ENCODE assay signal across 20 cellular contexts in genomic region chr3:126184465-126185000, GRCh38. TPM values are rescaled to one million over a fixed set of nuclear protein-coding genes. Genes with fewer than 3 reads are reported as not detected.
DNase-seq lines count a peak whose midpoint lies in the region; ATAC-seq, FAIRE-seq and TF ChIP-seq lines count a peak whose summit lies in the region.
"Had no signal": no experiment of that assay in that cellular context is flagged by ENCODE, and none has a peak within 500 bp of the region (broad histone marks: within the 10 kb centered on the region; RNA-seq: fewer than 3 reads in every experiment).

No MANE protein-coding gene starts in this region.

- FAIRE-seq in K562 (lab: Jason Lieb, UNC): no peak
- FAIRE-seq in GM12891 (lab: Jason Lieb, UNC): no peak
- FAIRE-seq: A204.1, HTR-8/SVneo had no signal

- H3K4me2 ChIP-seq in K562 (ENCODE audit: insufficient read depth, low read length): no peak overlapping the region
- no peak overlapping the region for H3K4me2 ChIP-seq in PC-3 (ENCODE audit: low read length)
- H3K4me2 ChIP-seq: BLaER1 had no signal

- no peaks in the 10 kb centered on the region for H3K4me1 Mint-ChIP-seq in Caco-2 (ENCODE audit: low read depth, unreplicated experiment)

- H3K27ac ChIP-seq in K562 (ENCODE audit: extremely low read depth, low read depth, low read length) (no peak overlapping the region), ovary (peak overlapping the region in 1 of 2 donors; percentile 37), PC-3 (ENCODE audit: low read length) (no peak overlapping the region)
- H3K27ac ChIP-seq: BLaER1 had no signal

- no peak overlapping the region for H3K4me3 Mint-ChIP-seq in Caco-2 (ENCODE audit: unreplicated experiment)
- H3K4me3 Mint-ChIP-seq: CD8-positive, alpha-beta T cell; HFFc6 had no signal

- in situ Hi-C loops in K562 (cut with MboI): no loop called here

- H4K20me1 ChIP-seq in K562 (replicated peaks; ENCODE audit: control insufficient read depth, insufficient read depth, low read length): no peaks in the 10 kb centered on the region
- H4K20me1 ChIP-seq in PC-3 (ENCODE audit: low read length): no peaks in the 10 kb centered on the region
- H4K20me1 ChIP-seq: BLaER1 had no signal

- no peaks in the 10 kb centered on the region for H3F3A ChIP-seq in PC-3 (ENCODE audit: low read length, unreplicated experiment)

- no peak overlapping the region for H2AFZ ChIP-seq in K562 (ENCODE audit: low read depth, low read length)
- H2AFZ ChIP-seq in PC-3 (ENCODE audit: low read length): no peak overlapping the region

- H3K4me3 ChIP-seq in Caco-2 (ENCODE audit: low read depth, low read length) (no peak overlapping the region), K562 (no peak overlapping the region), ovary (no peak overlapping the region), PC-3 (ENCODE audit: low read length) (no peak overlapping the region)
- H3K4me3 ChIP-seq: BLaER1 had no signal

- H3K27ac Mint-ChIP-seq in Caco-2 (ENCODE audit: unreplicated experiment): peak overlapping the region; percentile 13
- H3K27ac Mint-ChIP-seq: CD8-positive, alpha-beta T cell; HFFc6 had no signal

- H3K9me3 Mint-ChIP-seq in Caco-2 (ENCODE audit: unreplicated experiment): peaks cover 9% of the 10 kb centered on the region
- H3K9me3 Mint-ChIP-seq: CD8-positive, alpha-beta T cell; HFFc6 had no signal

- H3K27me3 ChIP-seq in Caco-2 (replicated peaks; ENCODE audit: control insufficient read depth, insufficient read depth, low read length): no peaks in the 10 kb centered on the region
- peaks cover 0 to 9% of the 10 kb centered on the region in 2 experiments; a peak in 2 of 5 replicates for H3K27me3 ChIP-seq in K562 (ENCODE audit: control insufficient read depth in 2 of 2, insufficient read depth in 2 of 2, low read length in 2 of 2)
- H3K27me3 ChIP-seq in ovary: no peaks in the 10 kb centered on the region
- no peaks in the 10 kb centered on the region for H3K27me3 ChIP-seq in PC-3 (ENCODE audit: low read length)
- H3K27me3 ChIP-seq: BLaER1 had no signal

- BruUV-seq in Caco-2 (replicated peaks; lab: Mats Ljungman, UMichigan) (no TSS peak), K562 (replicated peaks; lab: Mats Ljungman, UMichigan) (no TSS peak), PC-3 (replicated peaks; lab: Mats Ljungman, UMichigan) (no TSS peak)

- CTCF ChIA-PET in Caco-2 (lab: Charles Lee) (no interaction called here), K562 (lab: Yijun Ruan, JAX; ENCODE audit: low intra/inter-chr PET ratio) (no interaction called here), PC-3 (lab: Charles Lee) (no interaction called here)

- DNase-seq in Caco-2 (no peak), K562 (ENCODE audit: extremely low read depth in 1 of 4, low spot score in 3 of 4) (no peak), kidney tubule cell (ENCODE audit: low spot score) (peak; percentile 45), ovary (peak in 4 of 5 donors; percentile 30 to 57 (median 52)), GM12891 (ENCODE audit: insufficient read length, low spot score) (no peak), PC-3 (no peak)
- DNase-seq: CD8-positive, alpha-beta T cell; DMS79 treated with DMSO at 0.1 percent for 48 hours; H7; HFFc6; NCI-H1092 treated with DMSO at 0.1 percent for 48 hours; NCI-H748 treated with DMSO at 0.1 percent for 48 hours; RPMI8226; SIG-M5 had no signal

- H3K9me1 ChIP-seq in K562 (ENCODE audit: control insufficient read depth, insufficient read depth, low read length): no peaks in the 10 kb centered on the region

- no peak for TF ChIP-seq CTCF in Caco-2 (IDR thresholded peaks at IDR 0.05; ENCODE audit: insufficient read depth in 1 of 2, low read depth in 1 of 2, low read length in 1 of 2, severe bottlenecking in 1 of 2, unreplicated experiment in 1 of 2)
- no peak for TF ChIP-seq CTCF in K562 (IDR thresholded peaks at IDR 0.05 in 2 of 3, conservative IDR thresholded peaks at IDR 0.05 in 1 of 3; ENCODE audit: insufficient read depth in 2 of 3, low read depth in 1 of 3, low read length in 3 of 3)
- no peak for TF ChIP-seq CTCF in ovary (IDR thresholded peaks at IDR 0.05)
- no peak for TF ChIP-seq CTCF in PC-3 (conservative IDR thresholded peaks at IDR 0.05; ENCODE audit: low read depth, low read length)

- H3K36me3 Mint-ChIP-seq in Caco-2 (ENCODE audit: insufficient read depth, unreplicated experiment): no peaks in the 10 kb centered on the region
- H3K36me3 Mint-ChIP-seq: CD8-positive, alpha-beta T cell had no signal

- intact Hi-C loops in Caco-2 (cut with micrococcal nuclease; ENCODE audit: unreplicated experiment) (no loop called here), K562 (cut with micrococcal nuclease) (no loop called here), ovary (cut with DNase I) (no loop called here), PC-3 (cut with micrococcal nuclease) (no loop called here)

- ATAC-seq in K562: no peak
- ATAC-seq in GM19452 (IDR thresholded peaks at IDR 0.05; ENCODE audit: unreplicated experiment): no peak
- no peak for ATAC-seq in PC-3
- no peak for ATAC-seq in HG03139 (IDR thresholded peaks at IDR 0.05; ENCODE audit: unreplicated experiment)
- ATAC-seq: CD8-positive, alpha-beta T cell; SK-N-SH treated with all-trans-retinoic acid at 6 μM for 48 hours had no signal

- no peaks in the 10 kb centered on the region for H3K4me1 ChIP-seq in Caco-2
- no peaks in the 10 kb centered on the region; a peak in 1 of 5 replicates for H3K4me1 ChIP-seq in K562 (replicated peaks in 1 of 2; ENCODE audit: control insufficient read depth in 2 of 2, insufficient read depth in 2 of 2, low read length in 2 of 2)
- H3K4me1 ChIP-seq in ovary (ENCODE audit: insufficient read depth): peaks cover 11% of the 10 kb centered on the region
- H3K4me1 ChIP-seq in PC-3 (ENCODE audit: insufficient read depth, low read length): no peaks in the 10 kb centered on the region
- H3K4me1 ChIP-seq: BLaER1 had no signal

- peaks cover 7% of the 10 kb centered on the region for H3K27me3 Mint-ChIP-seq in Caco-2 (ENCODE audit: insufficient read depth, unreplicated experiment)

- POLR2A ChIA-PET in Caco-2 (lab: Charles Lee): no interaction called here
- POLR2A ChIA-PET in K562 (lab: Yijun Ruan, JAX): interaction anchor here (0.7 kb wide), 1 partner anchor 239 kb away, joined by 3 read pairs; no protein-coding TSS in a partner anchor
- POLR2A ChIA-PET in PC-3 (lab: Charles Lee; ENCODE audit: unreplicated experiment): no interaction called here

- TF ChIP-seq POLR2A in K562 (conservative IDR thresholded peaks at IDR 0.05) (no peak), ovary (IDR thresholded peaks at IDR 0.05) (no peak), GM12891 (IDR thresholded peaks at IDR 0.05; ENCODE audit: low read depth, low read length) (no peak)

- no peak for TF ChIP-seq RAD21 in K562 (CRISPR knock-in tag; conservative IDR thresholded peaks at IDR 0.05 in 1 of 2, IDR thresholded peaks at IDR 0.05 in 1 of 2)

- WGBS in K562 (ENCODE audit: insufficient coverage, low coverage, missing lambda C conversion rate): 6% methylated on average over 6 of the region's 6 CpGs
- 34 to 55% (median 50%) methylated on average over 6 of the region's 6 CpGs for WGBS in ovary, 3 donors

- no peak for TF ChIP-seq EP300 in K562 (IDR thresholded peaks at IDR 0.05; ENCODE audit: low read length)
- TF ChIP-seq EP300 in ovary (IDR thresholded peaks at IDR 0.05): no peak

- H3K9ac ChIP-seq in K562 (ENCODE audit: insufficient read depth in 1 of 2, low read depth in 2 of 2, low read length in 2 of 2) (no peak overlapping the region), PC-3 (ENCODE audit: low read length) (no peak overlapping the region)
- H3K9ac ChIP-seq: BLaER1 had no signal

- H3K9me3 ChIP-seq in Caco-2: no peaks in the 10 kb centered on the region
- no peaks in the 10 kb centered on the region for H3K9me3 ChIP-seq in K562 (replicated peaks; ENCODE audit: control insufficient read depth, insufficient read depth, low read depth, low read length)
- no peaks in the 10 kb centered on the region for H3K9me3 ChIP-seq in ovary
- H3K9me3 ChIP-seq in PC-3 (ENCODE audit: low read length): no peaks in the 10 kb centered on the region

- H3K36me3 ChIP-seq in Caco-2 (ENCODE audit: control insufficient read depth, insufficient read depth, low read length) (no peaks in the 10 kb centered on the region), K562 (ENCODE audit: control insufficient read depth, insufficient read depth, low read length) (no peaks in the 10 kb centered on the region), ovary (no peaks in the 10 kb centered on the region), PC-3 (ENCODE audit: low read depth, low read length) (no peaks in the 10 kb centered on the region)
- H3K36me3 ChIP-seq: BLaER1 had no signal

- no peaks in the 10 kb centered on the region for H3K9me2 ChIP-seq in PC-3 (replicated peaks; ENCODE audit: low read length)

- H3K79me2 ChIP-seq in K562 (ENCODE audit: control insufficient read depth, insufficient read depth, low read length) (no peaks in the 10 kb centered on the region), PC-3 (ENCODE audit: low read length) (no peaks in the 10 kb centered on the region)

TF ChIP-seq in K562, 482 proteins besides CTCF, POLR2A, EP300 and RAD21 (continues in another document):
- no peak for TF ChIP-seq ZNF75A (CRISPR knock-in tag; IDR thresholded peaks at IDR 0.05)
- no peak for TF ChIP-seq ZNF766 (CRISPR knock-in tag; conservative IDR thresholded peaks at IDR 0.05)

TF ChIP-seq in GM12891, 5 proteins besides CTCF, POLR2A, EP300 and RAD21 (continues in another document):
- TF ChIP-seq TAF1 (IDR thresholded peaks at IDR 0.05; ENCODE audit: low read depth, low read length): no peak
- TF ChIP-seq SPI1 (IDR thresholded peaks at IDR 0.05; ENCODE audit: low read depth, low read length): no peak

RNA-seq across cellular contexts. Expression of gene ALDH1L1, which starts 4.1 kb away (rescaled TPM):
- 0.07 and 0.41 TPM in 2 replicates for total RNA-seq in Caco-2 (2022)
- total RNA-seq in K562 (2011; cell fraction: chromatin; rRNA removed; ENCODE audit: low replicate concordance): 0.21 TPM in 1 of 2 replicates, not detected in the other
- not detected in 2 replicates for total RNA-seq in K562 (2011; cell fraction: nucleolus; rRNA removed)
- not detected in 2 replicates for total RNA-seq in K562 (2011; cell fraction: nucleoplasm; rRNA removed)
- 0.23 and 0.33 TPM in 2 replicates for total RNA-seq in K562 (2014; rRNA removed)
- 0.51 and 0.58 TPM in 2 replicates for total RNA-seq in K562 (2014; rRNA removed; fragmentation: Illumina TruSeq; extraction: Trizol)
- total RNA-seq in K562 (2015; rRNA removed; fragmentation: Illumina TruSeq; extraction: Trizol): 1.8 and 1.9 TPM in 2 replicates
- 0.60 and 1.5 TPM in 2 replicates for total RNA-seq in K562 (2021)
- polyA plus RNA-seq in K562 (2011; rRNA removed): not detected in 2 replicates
- polyA plus RNA-seq in K562 (2011; cell fraction: cytosol; rRNA removed): 0.03 TPM in 1 of 2 replicates, not detected in the other
- not detected in 2 replicates for polyA plus RNA-seq in K562 (2011; cell fraction: nucleus; rRNA removed)
- 0.65 and 3.8 TPM in 2 replicates for polyA plus RNA-seq in K562 (2012)
- polyA plus RNA-seq in K562 (2014; fragmentation: Illumina TruSeq; extraction: Trizol): 0.56 and 0.96 TPM in 2 replicates
- polyA plus RNA-seq in K562 (2014; fragmentation: Nextera tagmentation; extraction: Ambion mirVana): under 1 TPM; 0.06 to 0.34 TPM
- polyA plus RNA-seq in K562 (2014; rRNA removed): 0.24 and 1.7 TPM in 2 replicates
- not detected in 2 replicates for polyA minus RNA-seq in K562 (2011; rRNA and poly(A)+ RNA removed)
- not detected in 2 replicates for polyA minus RNA-seq in K562 (2011; cell fraction: cytosol; rRNA and poly(A)+ RNA removed)
- not detected in 2 replicates for polyA minus RNA-seq in K562 (2011; cell fraction: nucleus; rRNA and poly(A)+ RNA removed)
- 10 to 100 TPM; 24.6 to 85.5 (median 48.8) TPM for total RNA-seq in ovary
- 10 to 100 TPM in 1 of 2 donors, 1 to 10 TPM in 1; 8.3 to 45.1 TPM for polyA plus RNA-seq in ovary
- 0.09 TPM for polyA plus RNA-seq in GM12891 (2012; ENCODE audit: low read depth, missing spikeins)
- not detected in 2 replicates for total RNA-seq in PC-3 (2014; rRNA removed)
- total RNA-seq: CD8-positive, alpha-beta T cell had no signal

Comparison
In these comparisons a context has a peak if more than half of its experiments do, and no peak if none do; other contexts are left out.
1. DNase-seq: peak in kidney tubule cell (single experiment) and ovary (4 of 5); none in Caco-2 (0 of 2), K562 (0 of 4), GM12891 (single experiment) and PC-3 (single experiment).
2. RNA of gene ALDH1L1, which starts 4.1 kb away (total RNA-seq): 24.6 to 85.5 TPM in ovary; 0.21 to 1.9 TPM in K562, 0.07 to 0.41 TPM in Caco-2 and not detected in PC-3; every median in the first group is over 4 times any median in the second.